1 cellular context compared by ENCODE assay signal in genomic region chr19:1249298-1249989, GRCh38.
TF ChIP-seq lines count a peak whose summit lies in the region.

No MANE protein-coding gene starts in this region.

TF ChIP-seq in HepG2, 621 proteins besides CTCF, POLR2A, EP300 and RAD21 (continued from another document and continues in another):
- TF ChIP-seq REST (IDR thresholded peaks at IDR 0.05; ENCODE audit: borderline replicate concordance in 1 of 2, low read depth in 1 of 2, low read length in 2 of 2) (peak in 1 of 2 experiments; percentile 41; a peak in 1 of 4 replicates), LCORL (IDR thresholded peaks at IDR 0.05) (no peak), LCORL (CRISPR knock-in tag; IDR thresholded peaks at IDR 0.05) (no peak), TBL1XR1 (IDR thresholded peaks at IDR 0.05; ENCODE audit: borderline replicate concordance, low read length, partially characterized antibody) (no peak), PBX3 (CRISPR knock-in tag; IDR thresholded peaks at IDR 0.05; ENCODE audit: borderline replicate concordance) (no peak), ARNT2 (CRISPR knock-in tag; IDR thresholded peaks at IDR 0.05; ENCODE audit: low read depth) (peak; percentile 81), SIX1 (CRISPR knock-in tag; IDR thresholded peaks at IDR 0.05; ENCODE audit: borderline replicate concordance) (no peak), TEAD3 (CRISPR knock-in tag; optimal IDR thresholded peaks at IDR 0.05; ENCODE audit: borderline replicate concordance) (peak; percentile 13), ZNF746 (CRISPR knock-in tag; IDR thresholded peaks at IDR 0.05) (0 out of 2 replicates have a peak, but pooled peaks have one; percentile 40), POLR2G (IDR thresholded peaks at IDR 0.05; ENCODE audit: low read depth, low read length) (peak; percentile 96), THAP11 (CRISPR knock-in tag; IDR thresholded peaks at IDR 0.05) (peak; percentile 33; the same call in 1 of the 2 replicates), RFX1 (IDR thresholded peaks at IDR 0.05) (peak; percentile 24; the same call in 1 of the 2 replicates), MEIS2 (CRISPR knock-in tag; IDR thresholded peaks at IDR 0.05) (0 out of 2 replicates have a peak, but pooled peaks have one; percentile 15), RFXAP (CRISPR knock-in tag; IDR thresholded peaks at IDR 0.05; ENCODE audit: borderline replicate concordance) (no peak; the same call in 1 of the 2 replicates), ZNF430 (CRISPR knock-in tag; IDR thresholded peaks at IDR 0.05) (peak; percentile 49; the same call in 1 of the 2 replicates), DMAP1 (CRISPR knock-in tag; IDR thresholded peaks at IDR 0.05) (peak; percentile 17; the same call in 1 of the 2 replicates), ZSCAN22 (CRISPR knock-in tag; IDR thresholded peaks at IDR 0.05) (no peak), KAT8 (CRISPR knock-in tag; IDR thresholded peaks at IDR 0.05) (peak; percentile 42; the same call in 1 of the 2 replicates), REPIN1 (CRISPR knock-in tag; IDR thresholded peaks at IDR 0.05; ENCODE audit: borderline replicate concordance, low read depth) (0 out of 2 replicates have a peak, but pooled peaks have one; percentile 6), MAZ (IDR thresholded peaks at IDR 0.05; ENCODE audit: borderline replicate concordance, low read depth, low read length) (no peak; the same call in 1 of the 2 replicates), MAZ (CRISPR knock-in tag; IDR thresholded peaks at IDR 0.05; ENCODE audit: low read depth) (peak; percentile 38), IRX3 (CRISPR knock-in tag; IDR thresholded peaks at IDR 0.05; ENCODE audit: borderline replicate concordance, low read depth) (peak; percentile 75; the same call in 1 of the 2 replicates), NR2F6 (IDR thresholded peaks at IDR 0.05) (no peak), NR2F6 (CRISPR knock-in tag; IDR thresholded peaks at IDR 0.05) (peak; percentile 56; the same call in 1 of the 2 replicates), RARA (CRISPR knock-in tag; IDR thresholded peaks at IDR 0.05) (peak; percentile 51), REL (CRISPR knock-in tag; conservative IDR thresholded peaks at IDR 0.05) (peak; percentile 72; the same call in 1 of the 2 replicates), FLYWCH1 (CRISPR knock-in tag; IDR thresholded peaks at IDR 0.05) (0 out of 2 replicates have a peak, but pooled peaks have one; percentile 12), MAFK (conservative IDR thresholded peaks at IDR 0.05 in 1 of 2, IDR thresholded peaks at IDR 0.05 in 1 of 2; ENCODE audit: low read length in 2 of 2) (no peak), ZSCAN9 (CRISPR knock-in tag; IDR thresholded peaks at IDR 0.05; ENCODE audit: borderline replicate concordance) (0 out of 2 replicates have a peak, but pooled peaks have one; percentile 16), ZNF766 (CRISPR knock-in tag; IDR thresholded peaks at IDR 0.05; ENCODE audit: borderline replicate concordance) (0 out of 2 replicates have a peak, but pooled peaks have one; percentile 26), YY1 (IDR thresholded peaks at IDR 0.05; ENCODE audit: insufficient read depth, insufficient replicate concordance, low read depth, low read length) (peak; percentile 56), HOXA3 (CRISPR knock-in tag; IDR thresholded peaks at IDR 0.05) (peak; percentile 66), JDP2 (CRISPR knock-in tag; IDR thresholded peaks at IDR 0.05; ENCODE audit: borderline replicate concordance) (no peak; the same call in 1 of the 2 replicates), ZNF24 (IDR thresholded peaks at IDR 0.05) (no peak), NAIF1 (CRISPR knock-in tag; IDR thresholded peaks at IDR 0.05; ENCODE audit: borderline replicate concordance) (no peak), MTF1 (CRISPR knock-in tag; IDR thresholded peaks at IDR 0.05) (peak; percentile 53; the same call in 1 of the 2 replicates), AKAP8 (CRISPR knock-in tag; IDR thresholded peaks at IDR 0.05) (peak; percentile 92), ELK4 (CRISPR knock-in tag; IDR thresholded peaks at IDR 0.05; ENCODE audit: borderline replicate concordance) (no peak), ZNF558 (CRISPR knock-in tag; IDR thresholded peaks at IDR 0.05; ENCODE audit: borderline replicate concordance) (peak; percentile 89; the same call in 1 of the 2 replicates), ZMAT3 (CRISPR knock-in tag; conservative IDR thresholded peaks at IDR 0.05) (peak; percentile 84; the same call in 1 of the 2 replicates), CBX1 (IDR thresholded peaks at IDR 0.05; ENCODE audit: low read depth) (no peak), CENPT (CRISPR knock-in tag; IDR thresholded peaks at IDR 0.05; ENCODE audit: low read depth) (no peak), GMEB1 (CRISPR knock-in tag; IDR thresholded peaks at IDR 0.05; ENCODE audit: borderline replicate concordance) (peak; percentile 34; the same call in 1 of the 2 replicates), RARG (CRISPR knock-in tag; IDR thresholded peaks at IDR 0.05; ENCODE audit: low read depth) (0 out of 2 replicates have a peak, but pooled peaks have one; percentile 35), KAT7 (CRISPR knock-in tag; IDR thresholded peaks at IDR 0.05; ENCODE audit: borderline replicate concordance) (0 out of 2 replicates have a peak, but pooled peaks have one; percentile 56), FOXO1 (CRISPR knock-in tag; IDR thresholded peaks at IDR 0.05) (peak; percentile 6; the same call in 1 of the 2 replicates), ZNF367 (CRISPR knock-in tag; IDR thresholded peaks at IDR 0.05; ENCODE audit: borderline replicate concordance) (0 out of 2 replicates have a peak, but pooled peaks have one; percentile 55)
- TF ChIP-seq, protein P1, sequence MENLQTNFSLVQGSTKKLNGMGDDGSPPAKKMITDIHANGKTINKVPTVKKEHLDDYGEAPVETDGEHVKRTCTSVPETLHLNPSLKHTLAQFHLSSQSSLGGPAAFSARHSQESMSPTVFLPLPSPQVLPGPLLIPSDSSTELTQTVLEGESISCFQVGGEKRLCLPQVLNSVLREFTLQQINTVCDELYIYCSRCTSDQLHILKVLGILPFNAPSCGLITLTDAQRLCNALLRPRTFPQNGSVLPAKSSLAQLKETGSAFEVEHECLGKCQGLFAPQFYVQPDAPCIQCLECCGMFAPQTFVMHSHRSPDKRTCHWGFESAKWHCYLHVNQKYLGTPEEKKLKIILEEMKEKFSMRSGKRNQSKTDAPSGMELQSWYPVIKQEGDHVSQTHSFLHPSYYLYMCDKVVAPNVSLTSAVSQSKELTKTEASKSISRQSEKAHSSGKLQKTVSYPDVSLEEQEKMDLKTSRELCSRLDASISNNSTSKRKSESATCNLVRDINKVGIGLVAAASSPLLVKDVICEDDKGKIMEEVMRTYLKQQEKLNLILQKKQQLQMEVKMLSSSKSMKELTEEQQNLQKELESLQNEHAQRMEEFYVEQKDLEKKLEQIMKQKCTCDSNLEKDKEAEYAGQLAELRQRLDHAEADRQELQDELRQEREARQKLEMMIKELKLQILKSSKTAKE (CRISPR knock-in tag; IDR thresholded peaks at IDR 0.05; ENCODE audit: borderline replicate concordance), result peak; percentile 58; the same call in 1 of the 2 replicates
- TF ChIP-seq, protein P2, sequence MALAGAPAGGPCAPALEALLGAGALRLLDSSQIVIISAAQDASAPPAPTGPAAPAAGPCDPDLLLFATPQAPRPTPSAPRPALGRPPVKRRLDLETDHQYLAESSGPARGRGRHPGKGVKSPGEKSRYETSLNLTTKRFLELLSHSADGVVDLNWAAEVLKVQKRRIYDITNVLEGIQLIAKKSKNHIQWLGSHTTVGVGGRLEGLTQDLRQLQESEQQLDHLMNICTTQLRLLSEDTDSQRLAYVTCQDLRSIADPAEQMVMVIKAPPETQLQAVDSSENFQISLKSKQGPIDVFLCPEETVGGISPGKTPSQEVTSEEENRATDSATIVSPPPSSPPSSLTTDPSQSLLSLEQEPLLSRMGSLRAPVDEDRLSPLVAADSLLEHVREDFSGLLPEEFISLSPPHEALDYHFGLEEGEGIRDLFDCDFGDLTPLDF (CRISPR knock-in tag; IDR thresholded peaks at IDR 0.05), result 0 out of 2 replicates have a peak, but pooled peaks have one; percentile 42
- TF ChIP-seq, protein P3, sequence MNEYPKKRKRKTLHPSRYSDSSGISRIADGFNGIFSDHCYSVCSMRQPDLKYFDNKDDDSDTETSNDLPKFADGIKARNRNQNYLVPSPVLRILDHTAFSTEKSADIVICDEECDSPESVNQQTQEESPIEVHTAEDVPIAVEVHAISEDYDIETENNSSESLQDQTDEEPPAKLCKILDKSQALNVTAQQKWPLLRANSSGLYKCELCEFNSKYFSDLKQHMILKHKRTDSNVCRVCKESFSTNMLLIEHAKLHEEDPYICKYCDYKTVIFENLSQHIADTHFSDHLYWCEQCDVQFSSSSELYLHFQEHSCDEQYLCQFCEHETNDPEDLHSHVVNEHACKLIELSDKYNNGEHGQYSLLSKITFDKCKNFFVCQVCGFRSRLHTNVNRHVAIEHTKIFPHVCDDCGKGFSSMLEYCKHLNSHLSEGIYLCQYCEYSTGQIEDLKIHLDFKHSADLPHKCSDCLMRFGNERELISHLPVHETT (CRISPR knock-in tag; conservative IDR thresholded peaks at IDR 0.05), result peak; percentile 85
- TF ChIP-seq, protein P4, sequence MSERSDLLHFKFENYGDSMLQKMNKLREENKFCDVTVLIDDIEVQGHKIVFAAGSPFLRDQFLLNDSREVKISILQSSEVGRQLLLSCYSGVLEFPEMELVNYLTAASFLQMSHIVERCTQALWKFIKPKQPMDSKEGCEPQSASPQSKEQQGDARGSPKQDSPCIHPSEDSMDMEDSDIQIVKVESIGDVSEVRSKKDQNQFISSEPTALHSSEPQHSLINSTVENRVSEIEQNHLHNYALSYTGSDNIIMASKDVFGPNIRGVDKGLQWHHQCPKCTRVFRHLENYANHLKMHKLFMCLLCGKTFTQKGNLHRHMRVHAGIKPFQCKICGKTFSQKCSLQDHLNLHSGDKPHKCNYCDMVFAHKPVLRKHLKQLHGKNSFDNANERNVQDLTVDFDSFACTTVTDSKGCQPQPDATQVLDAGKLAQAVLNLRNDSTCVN (CRISPR knock-in tag; IDR thresholded peaks at IDR 0.05; ENCODE audit: borderline replicate concordance), result no peak; the same call in 1 of the 2 replicates
- TF ChIP-seq, protein P5, sequence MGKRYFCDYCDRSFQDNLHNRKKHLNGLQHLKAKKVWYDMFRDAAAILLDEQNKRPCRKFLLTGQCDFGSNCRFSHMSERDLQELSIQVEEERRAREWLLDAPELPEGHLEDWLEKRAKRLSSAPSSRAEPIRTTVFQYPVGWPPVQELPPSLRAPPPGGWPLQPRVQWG (CRISPR knock-in tag; IDR thresholded peaks at IDR 0.05; ENCODE audit: borderline replicate concordance, low read depth), result no peak
- TF ChIP-seq, protein P6, sequence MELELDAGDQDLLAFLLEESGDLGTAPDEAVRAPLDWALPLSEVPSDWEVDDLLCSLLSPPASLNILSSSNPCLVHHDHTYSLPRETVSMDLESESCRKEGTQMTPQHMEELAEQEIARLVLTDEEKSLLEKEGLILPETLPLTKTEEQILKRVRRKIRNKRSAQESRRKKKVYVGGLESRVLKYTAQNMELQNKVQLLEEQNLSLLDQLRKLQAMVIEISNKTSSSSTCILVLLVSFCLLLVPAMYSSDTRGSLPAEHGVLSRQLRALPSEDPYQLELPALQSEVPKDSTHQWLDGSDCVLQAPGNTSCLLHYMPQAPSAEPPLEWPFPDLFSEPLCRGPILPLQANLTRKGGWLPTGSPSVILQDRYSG (CRISPR knock-in tag; IDR thresholded peaks at IDR 0.05), result 0 out of 2 replicates have a peak, but pooled peaks have one; percentile 61
